Comparison of ENCODE assay signal across 8 cellular contexts in the genomic region with DNA sequence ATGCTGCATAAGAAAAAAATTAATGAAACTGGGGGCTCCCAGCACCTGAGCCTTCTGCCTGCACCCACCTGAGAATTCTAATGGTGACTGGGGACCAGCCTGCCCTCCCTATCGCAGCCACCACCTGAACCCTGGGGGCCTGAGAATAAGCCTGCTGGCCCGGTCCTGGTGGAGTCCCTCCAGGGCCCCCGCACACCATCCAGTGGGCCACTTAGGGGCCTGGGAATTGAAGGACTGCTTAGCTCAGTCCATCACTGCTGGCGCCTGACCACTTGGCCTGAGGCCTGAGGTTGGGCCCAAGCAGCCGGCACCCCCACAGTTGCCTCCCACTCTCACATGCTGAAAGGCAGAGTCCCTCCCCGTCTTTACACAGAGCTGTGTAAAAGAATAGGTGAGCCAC.
"Had no signal": no experiment of that assay in that cellular context is flagged by ENCODE, and none has a peak within 500 bp of the region (broad histone marks: within the 10 kb centered on the region; RNA-seq: fewer than 3 reads in every experiment).

No MANE protein-coding gene starts in this region.

- H3K27ac Mint-ChIP-seq: HFFc6 had no signal

- H3K4me1 ChIP-seq: HAP-1 had no signal

- H3K9me3 ChIP-seq: HAP-1 had no signal

- H3K4me3 ChIP-seq: GM23248, HAP-1, K562 had no signal

- H3K9me3 Mint-ChIP-seq: HFFc6 had no signal

- DNase-seq: GM23248, GOT3, H7, HFFc6, IMR-90 had no signal

- H3K36me3 ChIP-seq: HAP-1 had no signal

- ATAC-seq: HCT116, K562 had no signal

- H3K27ac ChIP-seq: GM23248 had no signal

- H3K4me3 Mint-ChIP-seq: HFFc6 had no signal
